ENCODE assay signal across 27 cellular contexts in the genomic region with DNA sequence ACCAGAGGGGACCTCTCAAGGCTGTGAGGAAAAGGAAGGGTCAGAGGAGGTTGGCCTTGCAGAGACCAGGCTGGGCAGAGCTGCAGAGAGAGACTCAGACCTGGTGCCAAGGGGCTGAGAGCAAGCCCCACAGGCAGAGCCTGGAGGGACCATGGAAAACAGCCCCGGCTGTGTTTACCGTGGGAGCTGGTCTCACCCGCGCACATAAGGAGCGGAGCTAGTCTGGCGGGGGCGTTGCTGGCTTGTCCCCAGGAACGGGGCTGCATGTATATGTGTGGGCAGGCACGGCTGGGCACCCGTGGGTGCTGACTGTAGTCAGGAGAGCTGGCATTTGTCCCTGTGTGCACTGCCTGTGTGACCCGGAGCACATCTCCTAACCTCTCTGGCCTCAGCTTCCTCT. TPM values are rescaled to one million over a fixed set of nuclear protein-coding genes. Genes with fewer than 3 reads are reported as not detected.
DNase-seq lines count a peak whose midpoint lies in the region; ATAC-seq, FAIRE-seq and TF ChIP-seq lines count a peak whose summit lies in the region.
"Had no signal": no experiment of that assay in that cellular context is flagged by ENCODE, and none has a peak within 500 bp of the region (broad histone marks: within the 10 kb centered on the region; RNA-seq: fewer than 3 reads in every experiment).

No MANE protein-coding gene starts in this region.

- no peak for FAIRE-seq in kidney (lab: Jason Lieb, UNC)
- FAIRE-seq: GM12892, GM19239, H54 had no signal

- ATAC-seq in HG02885 (IDR thresholded peaks at IDR 0.05; ENCODE audit: poor library complexity, unreplicated experiment) = no peak
- ATAC-seq: PC-3 had no signal

- H3K27me3 Mint-ChIP-seq in chondrocyte (ENCODE audit: low read depth) = peaks cover 53% of the 10 kb centered on the region

- H3K36me3 ChIP-seq in kidney (ENCODE audit: control insufficient read depth in 1 of 2, insufficient read depth in 2 of 2, low read length in 2 of 2) (no peaks in the 10 kb centered on the region), spleen (no peaks in the 10 kb centered on the region)
- H3K36me3 ChIP-seq: BE2C, MG63 had no signal

- DNase-seq in activated CD8-positive, alpha-beta memory T cell treated with anti-CD3 and anti-CD28 coated beads, Interleukin-2, amount 50 U/mL, for 48 hours = peak; percentile 30
- no peak for DNase-seq in activated CD8-positive, alpha-beta memory T cell treated with anti-CD3 and anti-CD28 coated beads, Interleukin-2, amount 50 U/mL, for 4 hours
- DNase-seq in chondrocyte (ENCODE audit: low spot score) = peak; percentile 80
- DNase-seq in kidney = peak; percentile 50
- DNase-seq in spleen = peak; percentile 66
- DNase-seq in epidermal melanocyte (ENCODE audit: insufficient read length, low spot score) = no peak
- no peak for DNase-seq in NCI-H1694 treated with DMSO at 0.1 percent for 48 hours (lab: John Stamatoyannopoulos, UW)
- DNase-seq: BE2C; CD8-positive, alpha-beta memory T cell; DMS79 treated with DMSO at 0.1 percent for 48 hours; IMR-90; KG1; MG63; NCI-H2029 treated with DMSO at 0.1 percent for 48 hours; NCI-H446 treated with DMSO at 0.1 percent for 48 hours; NCI-H526; NK-92 treated with Interleukin-12 subunit alpha and Interleukin-12 subunit beta, amount 100 ng/mL, for 24 hours; PC-3; SIG-M5 had no signal

- no peak overlapping the region for H3K27ac Mint-ChIP-seq in chondrocyte (ENCODE audit: unreplicated experiment)
- H3K27ac Mint-ChIP-seq: CD8-positive, alpha-beta memory T cell had no signal

- no peaks in the 10 kb centered on the region for H3K4me1 ChIP-seq in kidney (ENCODE audit: control insufficient read depth in 1 of 2, insufficient read depth in 1 of 2, low read depth in 1 of 2, low read length in 2 of 2)
- H3K4me1 ChIP-seq in spleen = no peaks in the 10 kb centered on the region
- H3K4me1 ChIP-seq: BE2C had no signal

- TF ChIP-seq CTCF in chondrocyte (IDR thresholded peaks at IDR 0.05) (no peak), kidney (IDR thresholded peaks at IDR 0.05; ENCODE audit: borderline replicate concordance, extremely low read depth, insufficient read depth) (no peak), spleen (IDR thresholded peaks at IDR 0.05 in 8 of 11, conservative IDR thresholded peaks at IDR 0.05 in 3 of 11) (no peak)

- no peak overlapping the region for H3K27ac ChIP-seq in kidney (ENCODE audit: low read depth in 2 of 2, low read length in 2 of 2)
- H3K27ac ChIP-seq in spleen = no peak overlapping the region
- H3K27ac ChIP-seq: 22Rv1, SK-N-MC had no signal

- intact Hi-C loops in kidney (cut with DNase I) = no loop called here
- intact Hi-C loops in spleen (cut with DNase I; ENCODE audit: low total_unique reads) = no loop called here

- no peaks in the 10 kb centered on the region for H3K9me3 ChIP-seq in kidney (ENCODE audit: control insufficient read depth in 1 of 2, low read length in 2 of 2)
- H3K9me3 ChIP-seq in spleen = no peaks in the 10 kb centered on the region
- H3K9me3 ChIP-seq: BE2C, MG63 had no signal

- no peak for TF ChIP-seq POLR2A in spleen (IDR thresholded peaks at IDR 0.05)

- H3K4me1 Mint-ChIP-seq in chondrocyte (ENCODE audit: low read depth) = no peaks in the 10 kb centered on the region
- H3K4me1 Mint-ChIP-seq: CD14-positive monocyte; CD8-positive, alpha-beta memory T cell had no signal

- no peak overlapping the region for H3K9ac ChIP-seq in kidney (ENCODE audit: low read length in 2 of 2)

- H3K27me3 ChIP-seq in spleen (replicated peaks in 1 of 7) = peaks cover 0 to 67% (median 15%) of the 10 kb centered on the region in 7 donors
- H3K27me3 ChIP-seq: BE2C had no signal

- 86 to 94% (median 88%) methylated on average over 5 to 11 of the region's 11 CpGs for WGBS in spleen, 5 donors

- no peaks in the 10 kb centered on the region for H3K36me3 Mint-ChIP-seq in chondrocyte (ENCODE audit: low read depth)
- H3K36me3 Mint-ChIP-seq: CD14-positive monocyte; CD8-positive, alpha-beta memory T cell had no signal

- H3K4me3 ChIP-seq in kidney (ENCODE audit: low read length in 2 of 2) = no peak overlapping the region
- no peak overlapping the region for H3K4me3 ChIP-seq in spleen
- H3K4me3 ChIP-seq: MG63, SK-N-MC had no signal

- H3K4me3 Mint-ChIP-seq in chondrocyte (ENCODE audit: unreplicated experiment) = no peak overlapping the region
- H3K4me3 Mint-ChIP-seq: CD14-positive monocyte; CD8-positive, alpha-beta memory T cell had no signal

- H3K9me3 Mint-ChIP-seq in chondrocyte (ENCODE audit: low read depth) = no peaks in the 10 kb centered on the region
- H3K9me3 Mint-ChIP-seq: CD14-positive monocyte; CD8-positive, alpha-beta memory T cell had no signal

RNA-seq across cellular contexts. Expression of a gene that starts 45.7 kb away (rescaled TPM):
- total RNA-seq in chondrocyte (not detected in 3 replicates), kidney (0.16 TPM), spleen (1 to 10 TPM in 1 of 7 donors, under 1 TPM in 6; 0.20 to 2.5 (median 0.60) TPM)
- polyA plus RNA-seq in kidney (ENCODE audit: insufficient read depth, low read depth, low replicate concordance) (not detected), spleen (under 1 TPM; 0.02 to 0.03 (median 0.02) TPM)
- total RNA-seq: IMR-90, PC-3, RPMI7951 had no signal
- polyA plus RNA-seq: CD14-positive monocyte, IMR-90 had no signal

Comparison
In these comparisons a context has a peak if more than half of its experiments do, and no peak if none do; other contexts are left out.
1. DNase-seq: peak in activated CD8-positive, alpha-beta memory T cell treated with anti-CD3 and anti-CD28 coated beads, Interleukin-2, amount 50 U/mL, for 48 hours (single experiment), chondrocyte (single experiment), kidney (single experiment) and spleen (single experiment); none in activated CD8-positive, alpha-beta memory T cell treated with anti-CD3 and anti-CD28 coated beads, Interleukin-2, amount 50 U/mL, for 4 hours (single experiment), epidermal melanocyte (single experiment) and NCI-H1694 treated with DMSO at 0.1 percent for 48 hours (single experiment).